In the genomic region with DNA sequence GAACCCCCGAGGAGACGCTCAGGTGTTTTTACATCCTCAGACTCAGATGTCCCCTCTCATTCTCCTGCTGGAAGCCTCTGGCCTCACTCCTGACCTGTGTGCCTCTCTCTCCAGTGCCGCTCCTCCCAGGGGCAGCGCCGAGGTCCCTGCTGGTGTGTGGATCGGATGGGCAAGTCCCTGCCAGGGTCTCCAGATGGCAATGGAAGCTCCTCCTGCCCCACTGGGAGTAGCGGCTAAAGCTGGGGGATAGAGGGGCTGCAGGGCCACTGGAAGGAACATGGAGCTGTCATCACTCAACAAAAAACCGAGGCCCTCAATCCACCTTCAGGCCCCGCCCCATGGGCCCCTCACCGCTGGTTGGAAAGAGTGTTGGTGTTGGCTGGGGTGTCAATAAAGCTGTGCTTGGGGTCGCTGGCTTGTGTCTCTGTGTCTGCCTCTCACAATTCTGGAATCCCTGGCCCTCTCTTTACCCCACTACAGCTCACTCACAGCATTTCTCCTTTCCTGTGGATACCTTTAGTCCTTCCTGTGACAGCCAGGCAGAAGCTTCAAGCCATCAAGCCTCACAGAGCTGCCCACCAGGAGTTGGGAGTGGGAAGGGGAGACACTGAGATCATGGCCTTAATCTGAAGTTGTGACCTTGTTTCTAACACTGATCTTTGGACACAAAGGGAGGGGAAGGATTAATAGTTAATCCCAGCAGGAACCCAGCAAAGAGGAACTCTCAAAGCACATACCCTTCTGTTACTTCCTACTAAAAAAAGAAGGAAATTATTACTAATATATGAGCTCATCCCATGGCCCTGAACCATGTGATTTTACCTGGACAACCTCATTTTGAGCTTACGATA, we compare ENCODE assay signal across 1 cellular context.
TF ChIP-seq lines count a peak whose summit lies in the region.

No MANE protein-coding gene starts in this region.

TF ChIP-seq in HepG2, 621 proteins besides CTCF, POLR2A, EP300 and RAD21 (continued from another document):
- TF ChIP-seq, protein P1, sequence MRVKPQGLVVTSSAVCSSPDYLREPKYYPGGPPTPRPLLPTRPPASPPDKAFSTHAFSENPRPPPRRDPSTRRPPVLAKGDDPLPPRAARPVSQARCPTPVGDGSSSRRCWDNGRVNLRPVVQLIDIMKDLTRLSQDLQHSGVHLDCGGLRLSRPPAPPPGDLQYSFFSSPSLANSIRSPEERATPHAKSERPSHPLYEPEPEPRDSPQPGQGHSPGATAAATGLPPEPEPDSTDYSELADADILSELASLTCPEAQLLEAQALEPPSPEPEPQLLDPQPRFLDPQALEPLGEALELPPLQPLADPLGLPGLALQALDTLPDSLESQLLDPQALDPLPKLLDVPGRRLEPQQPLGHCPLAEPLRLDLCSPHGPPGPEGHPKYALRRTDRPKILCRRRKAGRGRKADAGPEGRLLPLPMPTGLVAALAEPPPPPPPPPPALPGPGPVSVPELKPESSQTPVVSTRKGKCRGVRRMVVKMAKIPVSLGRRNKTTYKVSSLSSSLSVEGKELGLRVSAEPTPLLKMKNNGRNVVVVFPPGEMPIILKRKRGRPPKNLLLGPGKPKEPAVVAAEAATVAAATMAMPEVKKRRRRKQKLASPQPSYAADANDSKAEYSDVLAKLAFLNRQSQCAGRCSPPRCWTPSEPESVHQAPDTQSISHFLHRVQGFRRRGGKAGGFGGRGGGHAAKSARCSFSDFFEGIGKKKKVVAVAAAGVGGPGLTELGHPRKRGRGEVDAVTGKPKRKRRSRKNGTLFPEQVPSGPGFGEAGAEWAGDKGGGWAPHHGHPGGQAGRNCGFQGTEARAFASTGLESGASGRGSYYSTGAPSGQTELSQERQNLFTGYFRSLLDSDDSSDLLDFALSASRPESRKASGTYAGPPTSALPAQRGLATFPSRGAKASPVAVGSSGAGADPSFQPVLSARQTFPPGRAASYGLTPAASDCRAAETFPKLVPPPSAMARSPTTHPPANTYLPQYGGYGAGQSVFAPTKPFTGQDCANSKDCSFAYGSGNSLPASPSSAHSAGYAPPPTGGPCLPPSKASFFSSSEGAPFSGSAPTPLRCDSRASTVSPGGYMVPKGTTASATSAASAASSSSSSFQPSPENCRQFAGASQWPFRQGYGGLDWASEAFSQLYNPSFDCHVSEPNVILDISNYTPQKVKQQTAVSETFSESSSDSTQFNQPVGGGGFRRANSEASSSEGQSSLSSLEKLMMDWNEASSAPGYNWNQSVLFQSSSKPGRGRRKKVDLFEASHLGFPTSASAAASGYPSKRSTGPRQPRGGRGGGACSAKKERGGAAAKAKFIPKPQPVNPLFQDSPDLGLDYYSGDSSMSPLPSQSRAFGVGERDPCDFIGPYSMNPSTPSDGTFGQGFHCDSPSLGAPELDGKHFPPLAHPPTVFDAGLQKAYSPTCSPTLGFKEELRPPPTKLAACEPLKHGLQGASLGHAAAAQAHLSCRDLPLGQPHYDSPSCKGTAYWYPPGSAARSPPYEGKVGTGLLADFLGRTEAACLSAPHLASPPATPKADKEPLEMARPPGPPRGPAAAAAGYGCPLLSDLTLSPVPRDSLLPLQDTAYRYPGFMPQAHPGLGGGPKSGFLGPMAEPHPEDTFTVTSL (CRISPR knock-in tag; IDR thresholded peaks at IDR 0.05; ENCODE audit: borderline replicate concordance), result peak; percentile 58; the same call in 1 of the 2 replicates
- TF ChIP-seq ZNF768 (CRISPR knock-in tag; IDR thresholded peaks at IDR 0.05) (peak; percentile 90), SALL1 (CRISPR knock-in tag; IDR thresholded peaks at IDR 0.05) (peak; percentile 47; the same call in 1 of the 2 replicates), NRL (CRISPR knock-in tag; IDR thresholded peaks at IDR 0.05; ENCODE audit: borderline replicate concordance) (0 out of 2 replicates have a peak, but pooled peaks have one; percentile 27), ZBTB38 (CRISPR knock-in tag; IDR thresholded peaks at IDR 0.05) (peak; percentile 72; the same call in 1 of the 2 replicates), ZNF891 (CRISPR knock-in tag; IDR thresholded peaks at IDR 0.05) (no peak), ZNF724P (CRISPR knock-in tag; IDR thresholded peaks at IDR 0.05; ENCODE audit: borderline replicate concordance) (0 out of 2 replicates have a peak, but pooled peaks have one; percentile 9), AGO2 (optimal IDR thresholded peaks at IDR 0.05; ENCODE audit: low read depth, low read length) (peak; percentile 32), TAF1 (CRISPR knock-in tag; IDR thresholded peaks at IDR 0.05) (peak; percentile 48; the same call in 1 of the 2 replicates), HOXA3 (CRISPR knock-in tag; IDR thresholded peaks at IDR 0.05) (peak; percentile 25; the same call in 1 of the 2 replicates), ARNT (IDR thresholded peaks at IDR 0.05) (no peak), TARDBP (CRISPR knock-in tag; IDR thresholded peaks at IDR 0.05) (no peak), ELF4 (CRISPR knock-in tag; IDR thresholded peaks at IDR 0.05; ENCODE audit: borderline replicate concordance) (0 out of 2 replicates have a peak, but pooled peaks have one; percentile 4), HNF1B (CRISPR knock-in tag; IDR thresholded peaks at IDR 0.05) (0 out of 2 replicates have a peak, but pooled peaks have one; percentile 37), KLF9 (CRISPR knock-in tag; IDR thresholded peaks at IDR 0.05; ENCODE audit: low read depth) (no peak; the same call in 1 of the 2 replicates), ZNF883 (CRISPR knock-in tag; IDR thresholded peaks at IDR 0.05; ENCODE audit: not compliant biosample characterization) (no peak), ZMAT5 (CRISPR knock-in tag; IDR thresholded peaks at IDR 0.05; ENCODE audit: borderline replicate concordance, low read depth) (no peak), NFRKB (IDR thresholded peaks at IDR 0.05) (no peak), UBTF (CRISPR knock-in tag; IDR thresholded peaks at IDR 0.05) (0 out of 2 replicates have a peak, but pooled peaks have one; percentile 5), MXI1 (IDR thresholded peaks at IDR 0.05; ENCODE audit: borderline replicate concordance, low read depth, low read length) (no peak), KDM6A (CRISPR knock-in tag; IDR thresholded peaks at IDR 0.05; ENCODE audit: low read depth) (peak; percentile 68), ZNF34 (CRISPR knock-in tag; IDR thresholded peaks at IDR 0.05; ENCODE audit: borderline replicate concordance) (no peak), SRY (CRISPR knock-in tag; IDR thresholded peaks at IDR 0.05) (no peak)
TF ChIP-seq in HepG2: peak in this region for 71.
